8 cellular contexts compared by ENCODE assay signal in the genomic region with DNA sequence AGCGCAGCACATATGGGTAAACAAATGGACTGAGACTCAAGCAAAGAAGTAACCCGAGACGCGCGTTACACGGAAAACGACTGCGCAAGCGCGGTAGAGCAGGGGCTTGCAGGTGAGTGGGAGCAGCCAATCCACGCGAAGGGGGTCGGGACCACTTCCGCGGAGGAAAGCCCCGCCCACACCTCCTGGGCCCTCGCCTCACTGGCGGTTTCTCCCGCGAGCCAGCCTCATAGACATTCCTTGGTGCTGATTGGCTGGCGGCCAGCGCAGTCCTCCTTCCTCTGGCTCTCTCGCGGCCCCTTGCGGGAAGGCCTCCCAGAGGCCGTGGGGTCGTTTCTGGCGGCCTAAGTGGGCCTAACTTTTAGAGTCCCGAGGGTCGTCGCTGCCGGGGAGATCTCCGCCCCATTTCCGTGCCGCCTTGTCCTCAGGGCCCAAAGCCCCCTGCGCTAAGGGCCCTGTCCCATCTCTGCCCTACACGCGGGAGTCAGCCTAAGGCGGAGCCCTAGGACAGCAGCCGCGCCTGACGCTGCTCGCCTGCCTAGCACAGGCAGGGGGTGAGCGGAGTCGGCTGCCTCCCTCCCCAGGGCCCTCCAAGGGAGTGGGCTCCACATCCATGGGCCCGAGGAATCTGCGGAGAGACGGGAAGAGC.
DNase-seq lines count a peak whose midpoint lies in the region; ATAC-seq and TF ChIP-seq lines count a peak whose summit lies in the region.

No MANE protein-coding gene starts in this region.

- peak; percentile 97 for ATAC-seq in HG02763 (IDR thresholded peaks at IDR 0.05; ENCODE audit: unreplicated experiment)
- peak; percentile 96 to 97 for ATAC-seq in activated CD4-positive, CD25-positive, alpha-beta regulatory T cell treated with anti-CD3 and anti-CD28 coated beads, Interleukin-2, amount 50 U/mL, for 24 hours

- DNase-seq in NCI-H187 (lab: John Stamatoyannopoulos, UW), result peak; percentile 90 to 94
- DNase-seq in cerebellar cortex (ENCODE audit: low spot score), result peak; percentile 88
- DNase-seq in iris pigment epithelial cell (ENCODE audit: low read depth), result peak; percentile 95
- DNase-seq in stimulated activated CD4-positive, alpha-beta T cell treated with anti-CD3 and anti-CD28 coated beads, Interleukin-12 subunit alpha, Interleukin-12 subunit beta, amount 100 ng/mL, for 24 hours (ENCODE audit: low read depth in 2 of 2), result peak; percentile 97 to 98
- DNase-seq in GDM1 (lab: John Stamatoyannopoulos, UW), result no peak

- TF ChIP-seq CTCF in GM12875 (IDR thresholded peaks at IDR 0.05; ENCODE audit: borderline replicate concordance, insufficient read depth, low read depth, low read length), result peak; percentile 42; the same call in 1 of the 2 replicates

- H3K4me3 ChIP-seq in GM12875 (ENCODE audit: low read depth, low read length), result peak overlapping the region; percentile 82
